In the genomic region with DNA sequence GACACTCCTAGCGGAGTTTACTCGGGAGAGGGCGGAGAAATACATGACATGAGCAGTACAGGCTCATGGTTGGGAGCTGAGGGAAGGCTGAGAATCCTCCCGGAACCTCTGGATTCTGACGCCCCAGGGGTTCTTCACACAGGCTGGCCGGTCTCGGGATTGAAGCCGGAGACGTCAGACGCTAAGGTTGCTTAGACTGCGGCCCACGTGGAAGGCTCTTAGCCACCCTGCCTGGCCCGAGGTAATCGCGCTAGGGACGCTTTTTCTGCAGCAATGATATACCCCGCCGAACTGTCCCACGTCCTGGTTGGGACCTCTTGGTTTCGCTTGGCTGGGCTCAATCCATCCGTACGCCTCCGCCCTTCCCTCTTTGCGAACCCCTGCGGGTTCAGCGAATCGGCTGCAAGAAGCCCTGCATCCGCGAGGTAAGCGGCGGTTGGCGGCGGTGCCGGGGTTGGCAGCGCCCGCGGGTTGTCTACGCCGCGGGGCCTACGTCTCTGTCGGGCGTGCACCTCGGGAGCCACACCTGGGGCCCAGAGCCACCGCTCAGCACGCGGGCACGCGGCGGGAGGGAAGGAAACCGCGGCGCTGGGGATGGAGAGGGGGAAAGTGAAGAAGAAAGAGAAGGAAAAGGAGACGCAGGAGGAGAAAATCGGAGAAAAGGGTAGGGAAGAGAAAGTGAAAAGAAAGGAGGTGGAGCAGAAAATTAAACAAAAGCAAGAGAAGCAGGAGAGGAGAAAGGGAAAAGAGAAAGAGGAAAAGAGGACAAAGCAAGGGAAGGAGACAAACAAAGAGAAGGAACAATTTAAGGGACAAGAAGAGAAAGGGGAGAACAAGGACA, we compare ENCODE assay signal across 8 cellular contexts. TPM values are rescaled to one million over a fixed set of nuclear protein-coding genes. Genes with fewer than 3 reads are reported as not detected.
DNase-seq lines count a peak whose midpoint lies in the region; ATAC-seq, FAIRE-seq and TF ChIP-seq lines count a peak whose summit lies in the region.

A gene with protein sequence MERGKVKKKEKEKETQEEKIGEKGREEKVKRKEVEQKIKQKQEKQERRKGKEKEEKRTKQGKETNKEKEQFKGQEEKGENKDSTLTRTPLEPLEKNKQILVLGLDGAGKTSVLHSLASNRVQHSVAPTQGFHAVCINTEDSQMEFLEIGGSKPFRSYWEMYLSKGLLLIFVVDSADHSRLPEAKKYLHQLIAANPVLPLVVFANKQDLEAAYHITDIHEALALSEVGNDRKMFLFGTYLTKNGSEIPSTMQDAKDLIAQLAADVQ (plus strand): TSS at position 523 of the 841 bp plus-strand sequence. CDS start 72 bp downstream, at position 595.

- no peak for TF ChIP-seq POLR2A in endothelial cell of umbilical vein (IDR thresholded peaks at IDR 0.05; ENCODE audit: low read depth, low read length)

- H3K4me3 ChIP-seq in endothelial cell of umbilical vein (replicated peaks in 1 of 3; ENCODE audit: insufficient read depth in 1 of 3, low read depth in 1 of 3, low read length in 3 of 3), result peak within 1 kb of the TSS; percentile 48 to 69 (median 67)

- no peak within 1 kb of the TSS for H3K27ac ChIP-seq in endothelial cell of umbilical vein (ENCODE audit: insufficient read depth, low read depth, low read length)

- peak; percentile 57 for FAIRE-seq in endothelial cell of umbilical vein (lab: Jason Lieb, UNC)

- H3K9ac ChIP-seq in endothelial cell of umbilical vein (replicated peaks; ENCODE audit: extremely low read depth, insufficient read depth, low read length), result peak within 1 kb of the TSS; percentile 67

- TF ChIP-seq CTCF in endothelial cell of umbilical vein (IDR thresholded peaks at IDR 0.05; ENCODE audit: extremely low read depth in 1 of 2, insufficient read depth in 1 of 2, low read depth in 1 of 2, low read length in 2 of 2), result no peak

- H3K27me3 ChIP-seq in endothelial cell of umbilical vein (ENCODE audit: control insufficient read depth in 2 of 2, insufficient read depth in 2 of 2, low read length in 2 of 2), result no peaks in the 10 kb centered on the region

- peaks cover 0 to 2% of the 10 kb centered on the region in 2 experiments for H3K36me3 ChIP-seq in endothelial cell of umbilical vein (ENCODE audit: control insufficient read depth in 2 of 2, extremely low read depth in 1 of 2, insufficient read depth in 2 of 2, low read length in 2 of 2)

- no peaks in the 10 kb centered on the region for H3K79me2 ChIP-seq in endothelial cell of umbilical vein (ENCODE audit: control insufficient read depth, insufficient read depth, low read length)

- no TSS peak for BruUV-seq in endothelial cell of umbilical vein (replicated peaks; lab: Mats Ljungman, UMichigan)

- H3K9me1 ChIP-seq in endothelial cell of umbilical vein (replicated peaks; ENCODE audit: control insufficient read depth, extremely low read depth, insufficient read depth, low read length), result no peaks in the 10 kb centered on the region

- peak within 1 kb of the TSS; percentile 96 for H3K4me2 ChIP-seq in endothelial cell of umbilical vein (ENCODE audit: insufficient read depth, low read length)

- CTCF ChIA-PET in endothelial cell of umbilical vein (lab: Charles Lee), result interaction anchor here (0.9 to 1.7 kb wide), 2 partner anchors 294 to 331 kb away, joined by 3 to 9 read pairs; no protein-coding TSS in a partner anchor

- peak within 1 kb of the TSS; percentile 81 for H2AFZ ChIP-seq in endothelial cell of umbilical vein (ENCODE audit: low read depth, low read length)

- peak; percentile 68 for ATAC-seq in GM19455 (IDR thresholded peaks at IDR 0.05; ENCODE audit: unreplicated experiment)

- POLR2A ChIA-PET in endothelial cell of umbilical vein (lab: Charles Lee), result interaction anchor here (0.7 kb wide), 1 partner anchor 35 kb away, joined by 4 read pairs; no protein-coding TSS in a partner anchor

- DNase-seq in AG08396 (ENCODE audit: low spot score) (peak; percentile 59), NCI-H1105 treated with DMSO at 0.1 percent for 48 hours (lab: John Stamatoyannopoulos, UW) (peak; percentile 28), endothelial cell of umbilical vein (ENCODE audit: low read depth, low spot score) (peak; percentile 61), mucosa of gallbladder (ENCODE audit: low spot score) (peak; percentile 31), NCI-H1048 (lab: John Stamatoyannopoulos, UW) (no peak)
- peak; percentile 23 for DNase-seq in activated CD8-positive, alpha-beta memory T cell treated with anti-CD3 and anti-CD28 coated beads, Interleukin-2, amount 50 U/mL, for 1 hour (ENCODE audit: extremely low read depth)
- peak; percentile 19 to 46 for DNase-seq in stimulated activated CD8-positive, alpha-beta memory T cell treated with anti-CD3 and anti-CD28 coated beads, Interleukin-15, amount 100 ng/mL, for 4 hours (ENCODE audit: low read depth in 2 of 2)

- H4K20me1 ChIP-seq in endothelial cell of umbilical vein (replicated peaks; ENCODE audit: control insufficient read depth, extremely low read depth, insufficient read depth, low read length), result no peaks in the 10 kb centered on the region

- H3K4me1 ChIP-seq in endothelial cell of umbilical vein (ENCODE audit: control insufficient read depth, extremely low read depth, insufficient read depth, low read length), result peaks cover 13% of the 10 kb centered on the region

- dilution Hi-C loops in endothelial cell of umbilical vein (cut with MboI; ENCODE audit: extremely low pct_ligation_motif_present, low sequenced_read_pairs), result no loop called here

- no peaks in the 10 kb centered on the region for H3K9me3 ChIP-seq in endothelial cell of umbilical vein (replicated peaks; ENCODE audit: control insufficient read depth, insufficient read depth, low read length)

- intact Hi-C loops in endothelial cell of umbilical vein (cut with micrococcal nuclease), result loop anchor here (1.0 to 2.0 kb wide), 5 partner anchors 37 to 295 kb away; no protein-coding TSS in a partner anchor

TF ChIP-seq in endothelial cell of umbilical vein, 7 proteins besides CTCF, POLR2A, EP300 and RAD21:
- TF ChIP-seq JUN (IDR thresholded peaks at IDR 0.05; ENCODE audit: borderline replicate concordance, insufficient read depth, insufficient read length, low read depth), result no peak

RNA-seq across cellular contexts. Expression of the gene that starts here (rescaled TPM):
- total RNA-seq in endothelial cell of umbilical vein (0.51 and 1.1 TPM in 2 replicates), mucosa of gallbladder (0.43 TPM)
- polyA plus RNA-seq in endothelial cell of umbilical vein, result 0.40 and 0.62 TPM in 2 replicates
- 0.85 and 0.99 TPM in 2 replicates for polyA plus RNA-seq in endothelial cell of umbilical vein (2011; cell fraction: cytosol; rRNA removed)
- polyA plus RNA-seq in endothelial cell of umbilical vein (2011; cell fraction: nucleus; rRNA removed), result 0.41 and 0.78 TPM in 2 replicates
- 0.75 and 1.1 TPM in 2 replicates for polyA plus RNA-seq in endothelial cell of umbilical vein (2012)
- polyA minus RNA-seq in endothelial cell of umbilical vein, result 0.08 and 0.85 TPM in 2 replicates
- polyA minus RNA-seq in endothelial cell of umbilical vein (2011; cell fraction: cytosol; rRNA and poly(A)+ RNA removed), result not detected
- polyA minus RNA-seq in endothelial cell of umbilical vein (2011; cell fraction: nucleus; rRNA and poly(A)+ RNA removed), result 0.29 and 0.43 TPM in 2 replicates

Comparison
In these comparisons a context has a peak if more than half of its experiments do, and no peak if none do; other contexts are left out.
1. Peak in DNase-seq in mucosa of gallbladder; RNA of the gene not detected or under 1 TPM.